Comparison of ENCODE assay signal across 9 cellular contexts in genomic region chr1:111334169-111334568, GRCh38. TPM values are rescaled to one million over a fixed set of nuclear protein-coding genes. Genes with fewer than 3 reads are reported as not detected.
A peak's percentile ranks its signal among the peaks of the same experiment; 100 is the strongest.
DNase-seq lines count a peak whose midpoint lies in the region; ATAC-seq and TF ChIP-seq lines count a peak whose summit lies in the region.
"Had no signal": no experiment of that assay in that cellular context is flagged by ENCODE, and none has a peak within 500 bp of the region (broad histone marks: within the 10 kb centered on the region; RNA-seq: fewer than 3 reads in every experiment).

No MANE protein-coding gene starts in this region.

- H3K79me1 ChIP-seq in mesenchymal stem cell (replicated peaks; ENCODE audit: low read length, poor library complexity, severe bottlenecking): no peaks in the 10 kb centered on the region

- H2BK120ac ChIP-seq in mesenchymal stem cell (ENCODE audit: low read depth, low read length): no peak overlapping the region

- H2BK15ac ChIP-seq in mesenchymal stem cell (ENCODE audit: low read depth, poor library complexity, severe bottlenecking): no peak overlapping the region

- peaks cover 0 to 5% of the 10 kb centered on the region in 2 experiments for H3K27me3 ChIP-seq in mesenchymal stem cell (ENCODE audit: control insufficient read depth in 1 of 2, insufficient read depth in 1 of 2, low read length in 2 of 2)
- H3K27me3 ChIP-seq in vagina: no peaks in the 10 kb centered on the region

- DNase-seq in DMS114 treated with DMSO at 0.1 percent for 48 hours (lab: John Stamatoyannopoulos, UW; ENCODE audit: unreplicated experiment) (peak; percentile 21), Kasumi-1 (lab: John Stamatoyannopoulos, UW) (peak; percentile 9 to 37), T-helper 17 cell (peak in 2 of 3 donors; percentile 18 to 34), mesenchymal stem cell (peak; percentile 20), vagina (ENCODE audit: extremely low spot score in 2 of 2) (no peak), mesothelial cell of epicardium (ENCODE audit: low spot score in 2 of 2, unreplicated experiment in 2 of 2) (no peak)
- peak; percentile 55 for DNase-seq in central memory CD4-positive, alpha-beta T cell

- H3K4me3 ChIP-seq in mesenchymal stem cell (ENCODE audit: insufficient read depth in 1 of 2, low read depth in 1 of 2, low read length in 2 of 2) (no peak overlapping the region), vagina (no peak overlapping the region)

- H3K4ac ChIP-seq in mesenchymal stem cell (ENCODE audit: low read depth in 1 of 2, low read length in 2 of 2): no peak overlapping the region

- no peak overlapping the region for H2BK5ac ChIP-seq in mesenchymal stem cell (ENCODE audit: low read depth, low read length, poor library complexity, severe bottlenecking)

- TF ChIP-seq CTCF in vagina (IDR thresholded peaks at IDR 0.05) (peak in 2 of 3 experiments; percentile 25 to 57), mesothelial cell of epicardium (IDR thresholded peaks at IDR 0.05; ENCODE audit: unreplicated experiment) (no peak)

- H2AK5ac ChIP-seq in mesenchymal stem cell (ENCODE audit: low read length, severe bottlenecking): no peak overlapping the region

- no peak overlapping the region for H4K91ac ChIP-seq in mesenchymal stem cell (ENCODE audit: low read length)

- H3K27ac ChIP-seq in mesenchymal stem cell (ENCODE audit: low read length, poor library complexity, severe bottlenecking): no peak overlapping the region
- no peak overlapping the region for H3K27ac ChIP-seq in vagina

- H3K9me3 Mint-ChIP-seq in mesothelial cell of epicardium: peaks cover 35% of the 10 kb centered on the region

- H3K4me3 Mint-ChIP-seq in T-helper 17 cell: no peak overlapping the region
- no peak overlapping the region for H3K4me3 Mint-ChIP-seq in mesothelial cell of epicardium

- no peaks in the 10 kb centered on the region for H3K9me3 ChIP-seq in T-helper 17 cell (ENCODE audit: control insufficient read depth, low read length, poor library complexity, severe bottlenecking)
- H3K9me3 ChIP-seq in mesenchymal stem cell (ENCODE audit: control insufficient read depth, low read length): no peaks in the 10 kb centered on the region
- H3K9me3 ChIP-seq in vagina: no peaks in the 10 kb centered on the region

- H3K23ac ChIP-seq in mesenchymal stem cell (ENCODE audit: low read length in 2 of 2): no peak overlapping the region

- H3K18ac ChIP-seq in mesenchymal stem cell (ENCODE audit: low read depth in 1 of 2, low read length in 2 of 2): no peak overlapping the region

- no peak overlapping the region for H2AFZ ChIP-seq in mesenchymal stem cell (ENCODE audit: low read depth, low read length)

- H3K36me3 Mint-ChIP-seq in T-helper 17 cell (ENCODE audit: low read depth) (peaks cover 2% of the 10 kb centered on the region), mesothelial cell of epicardium (no peaks in the 10 kb centered on the region)

- H3K27ac Mint-ChIP-seq in T-helper 17 cell (no peak overlapping the region), mesothelial cell of epicardium (no peak overlapping the region)

- no peak overlapping the region for H2BK12ac ChIP-seq in mesenchymal stem cell (ENCODE audit: low read length in 2 of 2)

- intact Hi-C loops in vagina (cut with DNase I): no loop called here

- H3K4me1 Mint-ChIP-seq in T-helper 17 cell: peaks cover 3% of the 10 kb centered on the region
- no peaks in the 10 kb centered on the region for H3K4me1 Mint-ChIP-seq in mesothelial cell of epicardium

- WGBS in mesenchymal stem cell: no CpG with 5 or more reads among the region's 2 CpGs

- no peak for TF ChIP-seq POLR2A in vagina (IDR thresholded peaks at IDR 0.05)

- H3K4me1 ChIP-seq in mesenchymal stem cell (ENCODE audit: control insufficient read depth, insufficient read depth, low read depth, low read length) (no peaks in the 10 kb centered on the region), vagina (no peaks in the 10 kb centered on the region)

- H3K27me3 Mint-ChIP-seq in T-helper 17 cell (no peaks in the 10 kb centered on the region), mesothelial cell of epicardium (ENCODE audit: low read depth) (no peaks in the 10 kb centered on the region)

- H3K36me3 ChIP-seq in mesenchymal stem cell (ENCODE audit: control insufficient read depth in 1 of 2, insufficient read depth in 2 of 2, low read depth in 1 of 2, low read length in 2 of 2) (no peaks in the 10 kb centered on the region), vagina (no peaks in the 10 kb centered on the region)

- ATAC-seq in T-helper 17 cell: peak; percentile 78
- ATAC-seq in GM21528 (IDR thresholded peaks at IDR 0.05; ENCODE audit: low FRiP score, unreplicated experiment): no peak

- no peak overlapping the region for H3K14ac ChIP-seq in mesenchymal stem cell (ENCODE audit: low read length in 2 of 2)

- H3K9ac ChIP-seq in mesenchymal stem cell (ENCODE audit: low read length): no peak overlapping the region

- no peak overlapping the region for H4K8ac ChIP-seq in mesenchymal stem cell (ENCODE audit: low read length)

- no peak overlapping the region for H3K4me2 ChIP-seq in mesenchymal stem cell (ENCODE audit: low read length, poor library complexity, severe bottlenecking)

RNA-seq across cellular contexts. Expression of gene CHIA, which starts 43.5 kb away (rescaled TPM):
- not detected for total RNA-seq in T-helper 17 cell
- polyA plus RNA-seq in mesenchymal stem cell (2013, experiment 1 of 2): not detected
- polyA plus RNA-seq in mesenchymal stem cell (2013, experiment 2 of 2): not detected
- not detected for total RNA-seq in vagina
- total RNA-seq in mesothelial cell of epicardium: not detected in 3 replicates
- total RNA-seq: skeletal muscle tissue had no signal

Comparison
In these comparisons a context has a peak if more than half of its experiments do, and no peak if none do; other contexts are left out.
1. DNase-seq: peak in DMS114 treated with DMSO at 0.1 percent for 48 hours (single experiment), Kasumi-1 (2 of 2), T-helper 17 cell (2 of 3), central memory CD4-positive, alpha-beta T cell (single experiment) and mesenchymal stem cell (single experiment); none in vagina (0 of 2) and mesothelial cell of epicardium (0 of 2).